ENCODE assay signal across 10 cellular contexts in genomic region chr3:45464336-45464809, GRCh38.
DNase-seq lines count a peak whose midpoint lies in the region; ATAC-seq and TF ChIP-seq lines count a peak whose summit lies in the region.
"Had no signal": no experiment of that assay in that cellular context is flagged by ENCODE, and none has a peak within 500 bp of the region (broad histone marks: within the 10 kb centered on the region; RNA-seq: fewer than 3 reads in every experiment).

No MANE protein-coding gene starts in this region.

- H3K18ac ChIP-seq in neuronal stem cell (ENCODE audit: low read length): no peak overlapping the region

- H2AFZ ChIP-seq in neuronal stem cell (ENCODE audit: low read length) (peak overlapping the region; percentile 79), MM.1S (ENCODE audit: low read length) (no peak overlapping the region)

- H3K27ac ChIP-seq in neuronal stem cell (replicated peaks; ENCODE audit: low read length) (peak overlapping the region; percentile 88), MM.1S (ENCODE audit: low read length) (no peak overlapping the region)
- H3K27ac ChIP-seq: A549, body of pancreas had no signal

- no peak for TF ChIP-seq CTCF in MM.1S (IDR thresholded peaks at IDR 0.05; ENCODE audit: low read length)

- peak; percentile 36 for DNase-seq in NCI-H2227 (lab: John Stamatoyannopoulos, UW; ENCODE audit: unreplicated experiment)
- DNase-seq in NCI-H2227 treated with DMSO at 0.1 percent for 48 hours (lab: John Stamatoyannopoulos, UW): no peak
- DNase-seq in ecto neural progenitor cell (ENCODE audit: low spot score): peak; percentile 62
- DNase-seq in neuronal stem cell (ENCODE audit: low spot score): peak; percentile 82
- DNase-seq in MM.1S: no peak
- no peak for DNase-seq in activated gamma-delta T cell (lab: John Stamatoyannopoulos, UW)

- H3K9me3 ChIP-seq in neuronal stem cell (replicated peaks in 1 of 2; ENCODE audit: control insufficient read depth in 2 of 2, insufficient read depth in 1 of 2, low read depth in 1 of 2, low read length in 2 of 2) (peaks cover 7 to 22% of the 10 kb centered on the region in 2 donors), MM.1S (replicated peaks; ENCODE audit: insufficient read depth, low read length) (no peaks in the 10 kb centered on the region)
- H3K9me3 ChIP-seq: body of pancreas had no signal

- H3K79me1 ChIP-seq in neuronal stem cell (ENCODE audit: low read depth, low read length): no peaks in the 10 kb centered on the region

- no peak overlapping the region for H3K14ac ChIP-seq in neuronal stem cell (ENCODE audit: low read length)

- H3K36me3 ChIP-seq in neuronal stem cell (replicated peaks in 1 of 2; ENCODE audit: control insufficient read depth in 2 of 2, insufficient read depth in 2 of 2, low read length in 2 of 2): peaks cover 7 to 26% of the 10 kb centered on the region in 2 donors
- no peaks in the 10 kb centered on the region for H3K36me3 ChIP-seq in MM.1S (replicated peaks; ENCODE audit: insufficient read depth, low read length)

- peak overlapping the region in 1 of 2 donors; percentile 13 for H3K4me3 ChIP-seq in neuronal stem cell (ENCODE audit: low read length in 2 of 2)
- no peak overlapping the region for H3K4me3 ChIP-seq in MM.1S (ENCODE audit: low read length)
- H3K4me3 ChIP-seq: A549, body of pancreas had no signal

- no peaks in the 10 kb centered on the region for H3K27me3 ChIP-seq in neuronal stem cell (ENCODE audit: control insufficient read depth in 3 of 3, insufficient read depth in 3 of 3, low read depth in 1 of 3, low read length in 3 of 3)
- H3K27me3 ChIP-seq in MM.1S (replicated peaks; ENCODE audit: insufficient read depth, low read length): no peaks in the 10 kb centered on the region
- H3K27me3 ChIP-seq: body of pancreas had no signal

- H2BK12ac ChIP-seq in neuronal stem cell (ENCODE audit: low read length): no peak overlapping the region

- H3K79me2 ChIP-seq in MM.1S (ENCODE audit: low read length): no peaks in the 10 kb centered on the region

- H2AK5ac ChIP-seq in neuronal stem cell (ENCODE audit: low read depth, low read length): no peak overlapping the region

- peaks cover 28 to 31% of the 10 kb centered on the region in 2 donors for H3K4me1 ChIP-seq in neuronal stem cell (ENCODE audit: control insufficient read depth in 2 of 2, insufficient read depth in 1 of 2, low read depth in 1 of 2, low read length in 2 of 2)
- H3K4me1 ChIP-seq in MM.1S (ENCODE audit: low read length): no peaks in the 10 kb centered on the region
- H3K4me1 ChIP-seq: A549, body of pancreas had no signal

- no peak overlapping the region for H3K23ac ChIP-seq in neuronal stem cell (ENCODE audit: low read depth, low read length, poor library complexity)

- no peak overlapping the region for H2BK5ac ChIP-seq in neuronal stem cell (ENCODE audit: low read length)

- no peak overlapping the region for H3K9ac ChIP-seq in neuronal stem cell (ENCODE audit: low read depth, low read length, poor library complexity)
- H3K9ac ChIP-seq in MM.1S (ENCODE audit: low read length): no peak overlapping the region

- H2BK15ac ChIP-seq in neuronal stem cell (ENCODE audit: low read length): no peak overlapping the region

- no peaks in the 10 kb centered on the region for H4K20me1 ChIP-seq in MM.1S (ENCODE audit: insufficient read depth, low read length)

- H2BK120ac ChIP-seq in neuronal stem cell (ENCODE audit: low read depth, low read length): no peak overlapping the region

- H3K4ac ChIP-seq in neuronal stem cell (ENCODE audit: low read length): no peak overlapping the region

- no peaks in the 10 kb centered on the region for H3F3A ChIP-seq in MM.1S (ENCODE audit: insufficient read depth, low read length)

- H3K9me2 ChIP-seq in MM.1S (replicated peaks; ENCODE audit: insufficient read depth, low read length): no peaks in the 10 kb centered on the region

- no peak for ATAC-seq in GM21526 (IDR thresholded peaks at IDR 0.05; ENCODE audit: low FRiP score, unreplicated experiment)
- ATAC-seq: A549, body of pancreas had no signal

- H4K8ac ChIP-seq in neuronal stem cell (ENCODE audit: low read depth, low read length): no peak overlapping the region

- no peak overlapping the region for H4K91ac ChIP-seq in neuronal stem cell (ENCODE audit: low read depth, low read length, poor library complexity)

- H3K4me2 ChIP-seq in neuronal stem cell (ENCODE audit: insufficient read depth, low read length, poor library complexity, severe bottlenecking) (peak overlapping the region; percentile 34), MM.1S (ENCODE audit: low read depth, low read length) (no peak overlapping the region)
- H3K4me2 ChIP-seq: A549 had no signal

- WGBS in neuronal stem cell (ENCODE audit: extremely low coverage in 2 of 2, insufficient read length in 2 of 2, insufficient replicate concordance in 1 of 2), 2 donors: no CpG with 5 or more reads among the region's 6 CpGs

TF ChIP-seq in PFSK-1, 5 proteins besides CTCF, POLR2A, EP300 and RAD21:
- TF ChIP-seq FOXP2 (optimal IDR thresholded peaks at IDR 0.05; ENCODE audit: borderline replicate concordance, extremely low read depth, extremely low read length, insufficient read depth) (peak; percentile 85), TAF1 (IDR thresholded peaks at IDR 0.05; ENCODE audit: borderline replicate concordance, insufficient read depth, low read length) (no peak)

Comparison
In these comparisons a context has a peak if more than half of its experiments do, and no peak if none do; other contexts are left out.
1. DNase-seq: peak in NCI-H2227 (single experiment), ecto neural progenitor cell (single experiment) and neuronal stem cell (single experiment); none in NCI-H2227 treated with DMSO at 0.1 percent for 48 hours (single experiment), MM.1S (single experiment) and activated gamma-delta T cell (single experiment).